Comparison of ENCODE assay signal across 8 cellular contexts in the genomic region with DNA sequence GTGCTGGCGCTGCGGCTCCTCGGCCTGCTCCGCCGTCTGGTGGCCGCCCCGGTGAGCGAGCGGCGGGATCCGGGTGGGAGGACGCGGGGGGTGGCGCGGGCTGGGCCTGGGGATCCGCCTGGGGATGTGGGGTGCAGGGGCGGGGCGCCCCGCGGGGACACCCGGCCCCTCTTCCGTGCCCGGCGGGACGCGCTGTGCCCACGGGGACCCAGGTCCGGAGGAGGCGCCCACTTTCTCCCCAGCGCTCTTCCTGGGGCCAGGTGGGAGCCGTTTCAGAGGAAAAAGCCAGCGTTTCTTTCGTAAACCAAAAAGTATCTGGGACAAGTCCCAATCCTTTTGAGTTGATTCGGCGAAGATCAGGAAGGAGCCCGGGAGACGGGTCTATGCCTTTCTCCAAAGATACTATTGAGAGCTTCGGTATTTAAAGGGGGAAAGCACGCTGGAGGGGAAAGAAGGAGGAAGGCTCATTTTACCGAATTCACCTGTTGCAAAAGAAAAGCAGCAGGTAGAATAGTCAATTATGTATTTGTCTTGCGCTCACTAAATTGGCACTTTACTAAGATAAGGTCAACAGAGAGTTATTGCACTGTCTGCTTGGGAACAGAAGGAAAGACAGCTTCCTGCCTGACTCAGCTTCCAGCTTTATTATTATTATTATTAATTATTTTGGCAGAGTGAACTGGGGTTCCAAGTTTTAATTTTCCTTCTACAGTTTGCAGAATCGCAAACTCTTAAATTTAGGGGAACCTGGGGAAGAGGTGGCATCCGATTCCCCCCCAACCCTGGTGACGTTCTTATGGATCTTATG.
DNase-seq lines count a peak whose midpoint lies in the region; ATAC-seq and TF ChIP-seq lines count a peak whose summit lies in the region.

No MANE protein-coding gene starts in this region.

- WGBS in heart right ventricle, 2 donors: 1% methylated on average over 44 of the region's 44 CpGs
- 0 to 1% methylated on average over 15 to 44 of the region's 44 CpGs for WGBS in endodermal cell (ENCODE audit: insufficient coverage in 1 of 2, insufficient read length in 1 of 2), 2 experiments

- H3K36me3 Mint-ChIP-seq in endodermal cell (ENCODE audit: low read depth): peaks cover 31% of the 10 kb centered on the region

- H3K9me3 ChIP-seq in heart right ventricle: peaks cover 0 to 4% (median 0%) of the 10 kb centered on the region in 11 donors
- H3K9me3 ChIP-seq in MG63: no peaks in the 10 kb centered on the region
- no peaks in the 10 kb centered on the region for H3K9me3 ChIP-seq in endodermal cell (ENCODE audit: control insufficient read depth, low read length)
- H3K9me3 ChIP-seq in neutrophil: no peaks in the 10 kb centered on the region

- H3K27ac ChIP-seq in heart right ventricle (peak overlapping the region in 9 of 10 donors; percentile 54 to 93 (median 82)), endodermal cell (ENCODE audit: low read depth, low read length) (no peak overlapping the region), neutrophil (peak overlapping the region; percentile 83)

- peaks cover 11% of the 10 kb centered on the region for H3K4me1 Mint-ChIP-seq in endodermal cell

- intact Hi-C loops in heart right ventricle (cut with DNase I) (loop anchor here in 3 of 10 donors (5.0 to 10.0 kb wide), 3 partner anchors 105 to 1155 kb away; a partner anchor contains a TSS), cardiac septum (cut with DNase I) (loop anchor here (10.0 kb wide), 1 partner anchor 1155 kb away; a partner anchor contains a TSS)

- ATAC-seq in heart right ventricle (peak in 2 of 8 donors; percentile 21 to 25), GM21381 (IDR thresholded peaks at IDR 0.05; ENCODE audit: unreplicated experiment) (no peak)

- peaks cover 0 to 32% (median 11%) of the 10 kb centered on the region in 9 donors for H3K4me1 ChIP-seq in heart right ventricle
- peaks cover 4% of the 10 kb centered on the region for H3K4me1 ChIP-seq in endodermal cell (ENCODE audit: control insufficient read depth, insufficient read depth, low read length)
- peaks cover 39 to 47% of the 10 kb centered on the region in 2 experiments for H3K4me1 ChIP-seq in neutrophil (ENCODE audit: control insufficient read depth in 1 of 2, insufficient read depth in 1 of 2, low read depth in 1 of 2, low read length in 1 of 2)

- TF ChIP-seq CTCF in heart right ventricle (IDR thresholded peaks at IDR 0.05) (peak in 4 of 9 donors; percentile 12 to 47 (median 36)), endodermal cell (conservative IDR thresholded peaks at IDR 0.05) (peak; percentile 49), neutrophil (IDR thresholded peaks at IDR 0.05) (no peak)

- H3K27me3 ChIP-seq in heart right ventricle (no peaks in the 10 kb centered on the region), MG63 (no peaks in the 10 kb centered on the region), endodermal cell (ENCODE audit: control insufficient read depth, insufficient read depth, low read length, poor library complexity, severe bottlenecking) (no peaks in the 10 kb centered on the region), neutrophil (no peaks in the 10 kb centered on the region)

- DNase-seq in heart right ventricle: no peak
- DNase-seq in cardiac septum (ENCODE audit: low spot score): no peak
- DNase-seq in MG63: no peak
- peak; percentile 73 for DNase-seq in endodermal cell
- no peak for DNase-seq in effector CD8-positive, alpha-beta T cell (lab: John Stamatoyannopoulos, UW)
- DNase-seq in GOT3 (lab: John Stamatoyannopoulos, UW): no peak

- H3K36me3 ChIP-seq in heart right ventricle (peaks cover 0 to 26% (median 0%) of the 10 kb centered on the region in 9 donors), MG63 (peaks cover 12% of the 10 kb centered on the region), endodermal cell (ENCODE audit: control insufficient read depth, insufficient read depth, low read length) (peaks cover 19% of the 10 kb centered on the region), neutrophil (peaks cover 8% of the 10 kb centered on the region)

- H3K4me3 ChIP-seq in heart right ventricle (peak overlapping the region; percentile 62 to 94 (median 83)), MG63 (peak overlapping the region; percentile 82), endodermal cell (ENCODE audit: low read length) (peak overlapping the region; percentile 90), neutrophil (ENCODE audit: low read depth in 1 of 2, low read length in 1 of 2) (peak overlapping the region; percentile 81 to 91)

- peaks cover 4% of the 10 kb centered on the region for H3K9me3 Mint-ChIP-seq in endodermal cell

- peak overlapping the region; percentile 88 for H3K4me3 Mint-ChIP-seq in endodermal cell

- H3K27me3 Mint-ChIP-seq in endodermal cell (ENCODE audit: insufficient read depth): no peaks in the 10 kb centered on the region

- peak overlapping the region; percentile 64 for H3K9ac ChIP-seq in endodermal cell (ENCODE audit: extremely low read depth, low read length, poor library complexity, severe bottlenecking)

- H3K27ac Mint-ChIP-seq in endodermal cell: peak overlapping the region; percentile 29
